8 cellular contexts compared by ENCODE assay signal in the genomic region with DNA sequence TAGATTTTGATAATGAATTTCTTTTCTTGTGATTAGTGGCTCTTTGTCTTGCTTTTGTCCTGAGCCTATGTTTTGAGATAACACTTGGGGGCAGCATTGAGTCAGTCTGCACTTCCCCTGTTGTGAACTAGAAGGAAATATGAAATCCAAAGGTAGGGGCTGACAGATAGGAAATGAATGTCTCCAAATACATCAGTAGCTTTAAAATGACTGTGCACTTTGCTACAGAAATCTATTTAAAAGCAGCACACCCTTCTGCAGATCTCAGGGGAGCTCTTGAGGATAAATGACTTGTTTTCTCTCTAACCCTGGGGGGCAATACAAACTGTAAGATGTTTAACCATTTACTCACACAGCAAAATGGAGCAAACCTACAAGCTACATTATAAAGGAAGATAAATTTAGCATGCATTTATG.
A peak's percentile ranks its signal among the peaks of the same experiment; 100 is the strongest.
DNase-seq lines count a peak whose midpoint lies in the region; ATAC-seq, FAIRE-seq and TF ChIP-seq lines count a peak whose summit lies in the region.

No MANE protein-coding gene starts in this region.

- H3K9me3 ChIP-seq in astrocyte (ENCODE audit: insufficient read depth, low read depth, low read length), result no peaks in the 10 kb centered on the region

- H3K4me1 ChIP-seq in astrocyte (ENCODE audit: insufficient read depth, low read length), result no peaks in the 10 kb centered on the region

- H3K27ac ChIP-seq in astrocyte (ENCODE audit: low read depth, low read length), result no peak overlapping the region

- H3K27ac Mint-ChIP-seq in astrocyte (ENCODE audit: unreplicated experiment), result no peak overlapping the region

- H3K4me1 Mint-ChIP-seq in astrocyte (ENCODE audit: low read depth, unreplicated experiment), result peaks cover 13% of the 10 kb centered on the region

- H3K27me3 ChIP-seq in astrocyte (ENCODE audit: insufficient read depth, low read length), result no peaks in the 10 kb centered on the region

- no peaks in the 10 kb centered on the region for H3K9me3 Mint-ChIP-seq in astrocyte (ENCODE audit: unreplicated experiment)

- no peak for TF ChIP-seq POLR2A in GM12891 (IDR thresholded peaks at IDR 0.05; ENCODE audit: low read depth, low read length)
- TF ChIP-seq POLR2A in GM12892 (IDR thresholded peaks at IDR 0.05; ENCODE audit: low read depth, low read length), result no peak

- peak overlapping the region; percentile 4 for H3K4me2 ChIP-seq in astrocyte (ENCODE audit: low read length)

- TF ChIP-seq CTCF in astrocyte (IDR thresholded peaks at IDR 0.05; ENCODE audit: insufficient read depth, low read depth, low read length) (peak; percentile 69), omental fat pad (IDR thresholded peaks at IDR 0.05) (no peak)

- ATAC-seq in omental fat pad (ENCODE audit: low FRiP score), result no peak

- no peaks in the 10 kb centered on the region for H3K36me3 ChIP-seq in astrocyte (ENCODE audit: insufficient read depth, low read length)

- no peaks in the 10 kb centered on the region for H3K79me2 ChIP-seq in astrocyte (ENCODE audit: insufficient read depth, low read length)

- no peak overlapping the region for H2AFZ ChIP-seq in astrocyte (ENCODE audit: low read depth, low read length)

- no peaks in the 10 kb centered on the region for H4K20me1 ChIP-seq in astrocyte (ENCODE audit: insufficient read depth, low read length)

- peak; percentile 8 for DNase-seq in GM12891 (ENCODE audit: insufficient read length, low spot score)
- DNase-seq in NCI-H2081 (lab: John Stamatoyannopoulos, UW), result peak; percentile 84 to 95
- peak; percentile 36 for DNase-seq in astrocyte (ENCODE audit: low read depth)
- DNase-seq in myocyte (ENCODE audit: low read depth), result peak; percentile 0
- DNase-seq in GM12892 (ENCODE audit: insufficient read length), result no peak
- DNase-seq in NCI-H1694 treated with DMSO at 0.1 percent for 48 hours (lab: John Stamatoyannopoulos, UW), result no peak
- no peak for DNase-seq in omental fat pad (ENCODE audit: low spot score)

- no peaks in the 10 kb centered on the region for H3K36me3 Mint-ChIP-seq in astrocyte (ENCODE audit: low read depth, unreplicated experiment)

- FAIRE-seq in A204.1 (lab: Jason Lieb, UNC) (peak; percentile 30), GM12891 (lab: Jason Lieb, UNC) (no peak), astrocyte (lab: Jason Lieb, UNC) (no peak), GM12892 (lab: Jason Lieb, UNC) (no peak)

- no peak overlapping the region for H3K4me3 ChIP-seq in astrocyte (ENCODE audit: insufficient read depth, low read depth, low read length)

- no peak overlapping the region for H3K4me3 Mint-ChIP-seq in astrocyte (ENCODE audit: unreplicated experiment)

- no peaks in the 10 kb centered on the region for H3K27me3 Mint-ChIP-seq in astrocyte (ENCODE audit: low read depth, unreplicated experiment)

- H3K9ac ChIP-seq in astrocyte (ENCODE audit: low read length), result no peak overlapping the region

TF ChIP-seq in GM12891, 5 proteins besides CTCF, POLR2A, EP300 and RAD21:
- TF ChIP-seq SPI1 (IDR thresholded peaks at IDR 0.05; ENCODE audit: low read depth, low read length) (peak; percentile 43; the same call in 1 of the 2 replicates), TAF1 (IDR thresholded peaks at IDR 0.05; ENCODE audit: low read depth, low read length) (no peak), PAX5 (IDR thresholded peaks at IDR 0.05; ENCODE audit: insufficient read depth, low read length, severe bottlenecking) (no peak)

Comparison
In these comparisons a context has a peak if more than half of its experiments do, and no peak if none do; other contexts are left out.
1. DNase-seq: peak in GM12891 (single experiment), NCI-H2081 (2 of 2), astrocyte (single experiment) and myocyte (single experiment); none in GM12892 (single experiment), NCI-H1694 treated with DMSO at 0.1 percent for 48 hours (single experiment) and omental fat pad (single experiment).